Comparison of ENCODE assay signal across 8 cellular contexts in genomic region chrX:119990995-119991787, GRCh38. TPM values are rescaled to one million over a fixed set of nuclear protein-coding genes. Genes with fewer than 3 reads are reported as not detected.
DNase-seq lines count a peak whose midpoint lies in the region; ATAC-seq and TF ChIP-seq lines count a peak whose summit lies in the region.

No MANE protein-coding gene starts in this region.

- no peaks in the 10 kb centered on the region for H4K20me1 ChIP-seq in Karpas-422 (ENCODE audit: insufficient read depth, low read depth, low read length)

- H3K9me3 Mint-ChIP-seq in neural crest cell: peaks cover 4% of the 10 kb centered on the region

- H3K27me3 ChIP-seq in colonic mucosa (peaks cover 23% of the 10 kb centered on the region), Karpas-422 (ENCODE audit: low read length) (no peaks in the 10 kb centered on the region)

- H3K27ac ChIP-seq in colonic mucosa (no peak overlapping the region), Karpas-422 (ENCODE audit: low read length) (no peak overlapping the region)

- no peaks in the 10 kb centered on the region for H3K36me3 ChIP-seq in ES-I3 (ENCODE audit: insufficient read depth, low read length)
- no peaks in the 10 kb centered on the region for H3K36me3 ChIP-seq in colonic mucosa
- H3K36me3 ChIP-seq in Karpas-422 (ENCODE audit: insufficient read depth, low read length): no peaks in the 10 kb centered on the region

- TF ChIP-seq CTCF in colonic mucosa (IDR thresholded peaks at IDR 0.05) (no peak), neural crest cell (conservative IDR thresholded peaks at IDR 0.05) (no peak)

- no peak for DNase-seq in colonic mucosa
- DNase-seq in neural crest cell (ENCODE audit: low read depth, low spot score): no peak
- no peak for DNase-seq in Karpas-422
- DNase-seq in HT-29 (ENCODE audit: low spot score): no peak
- no peak for DNase-seq in activated CD8-positive, alpha-beta memory T cell treated with anti-CD3 and anti-CD28 coated beads, Interleukin-2, amount 50 U/mL, for 4 hours
- DNase-seq in GM19240 (ENCODE audit: insufficient read length, low spot score): no peak

- H3K4me1 ChIP-seq in ES-I3 (ENCODE audit: insufficient read depth, low read length) (no peaks in the 10 kb centered on the region), colonic mucosa (no peaks in the 10 kb centered on the region), Karpas-422 (ENCODE audit: low read length) (no peaks in the 10 kb centered on the region)

- no peaks in the 10 kb centered on the region for H3K9me2 ChIP-seq in Karpas-422 (replicated peaks; ENCODE audit: insufficient read depth, low read length)

- peak overlapping the region; percentile 14 for H3K4me3 ChIP-seq in colonic mucosa
- H3K4me3 ChIP-seq in Karpas-422 (ENCODE audit: low read length): no peak overlapping the region

- peak; percentile 59 for ATAC-seq in HG02759 (IDR thresholded peaks at IDR 0.05; ENCODE audit: unreplicated experiment)

- H3K27ac Mint-ChIP-seq in neural crest cell (ENCODE audit: unreplicated experiment): no peak overlapping the region

- H3K4me2 ChIP-seq in Karpas-422 (ENCODE audit: low read depth, low read length, poor library complexity, severe bottlenecking): no peak overlapping the region

- H3K27me3 Mint-ChIP-seq in neural crest cell (ENCODE audit: low read depth): peaks cover 95% of the 10 kb centered on the region

- peaks cover 8% of the 10 kb centered on the region for H3K4me1 Mint-ChIP-seq in neural crest cell

- no peak overlapping the region for H2AFZ ChIP-seq in Karpas-422 (ENCODE audit: low read length)

- H3K9me3 ChIP-seq in ES-I3 (ENCODE audit: control insufficient read depth, insufficient read depth, low read length) (no peaks in the 10 kb centered on the region), colonic mucosa (no peaks in the 10 kb centered on the region), Karpas-422 (ENCODE audit: low read length) (no peaks in the 10 kb centered on the region)

- no peaks in the 10 kb centered on the region for H3K79me2 ChIP-seq in Karpas-422 (ENCODE audit: low read length)

- peaks cover 2% of the 10 kb centered on the region for H3K36me3 Mint-ChIP-seq in neural crest cell (ENCODE audit: low read depth)

- H3K9ac ChIP-seq in ES-I3 (ENCODE audit: low read depth, low read length): peak overlapping the region; percentile 41; the same call in 1 of the 2 replicates
- H3K9ac ChIP-seq in colonic mucosa (ENCODE audit: low read depth in 2 of 2, low read length in 2 of 2): no peak overlapping the region
- H3K9ac ChIP-seq in Karpas-422 (ENCODE audit: low read length): no peak overlapping the region

- intact Hi-C loops in colonic mucosa (cut with DNase I): no loop called here

- H3K4me3 Mint-ChIP-seq in neural crest cell: peak overlapping the region; percentile 27

RNA-seq across cellular contexts. Expression of gene NKAP, which starts 47.6 kb away (rescaled TPM):
- total RNA-seq in colonic mucosa: 1 to 10 TPM; 5.5 to 7.1 TPM
- total RNA-seq in neural crest cell: 8.6 and 9.6 TPM in 2 replicates
- 4.2 and 6.5 TPM in 2 replicates for total RNA-seq in Karpas-422 (2014; rRNA removed; shearing (Covaris generic); ENCODE audit: low replicate concordance)
- 2.4 and 2.9 TPM in 2 replicates for total RNA-seq in HT-29 (2014; rRNA removed; shearing (Covaris generic))
